Comparison of ENCODE assay signal across 1 cellular context in the genomic region with DNA sequence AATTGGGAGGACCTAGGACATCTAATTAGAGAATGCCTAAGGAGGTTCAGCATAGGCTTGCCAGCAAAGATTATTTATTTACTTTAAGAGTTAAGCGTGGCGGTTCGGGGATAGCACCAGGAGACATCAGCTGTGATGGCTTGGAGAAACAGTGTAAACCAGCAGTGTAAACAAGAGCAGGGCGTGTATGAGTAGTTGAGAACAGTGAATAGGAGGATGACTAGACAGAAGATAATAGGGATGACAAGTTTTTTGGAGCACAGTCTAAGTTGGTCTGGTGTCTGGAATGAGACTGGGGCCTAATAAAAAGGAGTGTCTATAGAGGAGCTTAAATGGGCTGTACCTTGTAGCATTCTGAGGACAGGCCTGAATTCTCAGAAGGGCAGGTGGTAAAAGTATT.
TF ChIP-seq lines count a peak whose summit lies in the region.

No MANE protein-coding gene starts in this region.

TF ChIP-seq in K562, 482 proteins besides CTCF, POLR2A, EP300 and RAD21 (continued from another document):
- TF ChIP-seq, protein P1, sequence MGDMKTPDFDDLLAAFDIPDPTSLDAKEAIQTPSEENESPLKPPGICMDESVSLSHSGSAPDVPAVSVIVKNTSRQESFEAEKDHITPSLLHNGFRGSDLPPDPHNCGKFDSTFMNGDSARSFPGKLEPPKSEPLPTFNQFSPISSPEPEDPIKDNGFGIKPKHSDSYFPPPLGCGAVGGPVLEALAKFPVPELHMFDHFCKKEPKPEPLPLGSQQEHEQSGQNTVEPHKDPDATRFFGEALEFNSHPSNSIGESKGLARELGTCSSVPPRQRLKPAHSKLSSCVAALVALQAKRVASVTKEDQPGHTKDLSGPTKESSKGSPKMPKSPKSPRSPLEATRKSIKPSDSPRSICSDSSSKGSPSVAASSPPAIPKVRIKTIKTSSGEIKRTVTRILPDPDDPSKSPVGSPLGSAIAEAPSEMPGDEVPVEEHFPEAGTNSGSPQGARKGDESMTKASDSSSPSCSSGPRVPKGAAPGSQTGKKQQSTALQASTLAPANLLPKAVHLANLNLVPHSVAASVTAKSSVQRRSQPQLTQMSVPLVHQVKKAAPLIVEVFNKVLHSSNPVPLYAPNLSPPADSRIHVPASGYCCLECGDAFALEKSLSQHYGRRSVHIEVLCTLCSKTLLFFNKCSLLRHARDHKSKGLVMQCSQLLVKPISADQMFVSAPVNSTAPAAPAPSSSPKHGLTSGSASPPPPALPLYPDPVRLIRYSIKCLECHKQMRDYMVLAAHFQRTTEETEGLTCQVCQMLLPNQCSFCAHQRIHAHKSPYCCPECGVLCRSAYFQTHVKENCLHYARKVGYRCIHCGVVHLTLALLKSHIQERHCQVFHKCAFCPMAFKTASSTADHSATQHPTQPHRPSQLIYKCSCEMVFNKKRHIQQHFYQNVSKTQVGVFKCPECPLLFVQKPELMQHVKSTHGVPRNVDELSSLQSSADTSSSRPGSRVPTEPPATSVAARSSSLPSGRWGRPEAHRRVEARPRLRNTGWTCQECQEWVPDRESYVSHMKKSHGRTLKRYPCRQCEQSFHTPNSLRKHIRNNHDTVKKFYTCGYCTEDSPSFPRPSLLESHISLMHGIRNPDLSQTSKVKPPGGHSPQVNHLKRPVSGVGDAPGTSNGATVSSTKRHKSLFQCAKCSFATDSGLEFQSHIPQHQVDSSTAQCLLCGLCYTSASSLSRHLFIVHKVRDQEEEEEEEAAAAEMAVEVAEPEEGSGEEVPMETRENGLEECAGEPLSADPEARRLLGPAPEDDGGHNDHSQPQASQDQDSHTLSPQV (IDR thresholded peaks at IDR 0.05), result 0 out of 2 replicates have a peak, but pooled peaks have one; percentile 24
- TF ChIP-seq EHMT2 (IDR thresholded peaks at IDR 0.05) (peak; percentile 47; the same call in 1 of the 2 replicates), ARID1B (IDR thresholded peaks at IDR 0.05) (peak; percentile 30; the same call in 1 of the 2 replicates)
TF ChIP-seq in K562: peak in this region for 13; not testable (repeated sequence) for 469.
